Comparison of ENCODE assay signal across 24 cellular contexts in the genomic region with DNA sequence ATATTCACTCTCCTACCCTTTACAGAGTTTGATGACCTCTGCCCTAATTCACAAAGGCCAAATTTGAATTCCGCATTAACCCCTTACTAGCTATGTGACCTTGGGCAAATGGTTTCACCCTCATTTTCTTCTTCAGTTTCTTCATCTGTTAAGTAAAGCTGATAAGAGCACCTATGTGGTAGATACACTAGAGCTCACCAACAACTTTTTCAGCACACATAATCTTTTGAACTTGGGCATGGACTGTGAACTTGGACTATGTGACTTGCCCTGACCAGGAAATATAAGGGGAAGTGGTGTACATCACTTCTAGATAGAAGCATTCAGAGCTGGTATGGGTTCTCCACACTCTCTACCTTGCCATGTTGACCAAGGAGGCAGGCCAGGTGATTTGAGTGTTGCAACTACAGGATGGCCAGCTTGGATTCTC.
"Had no signal": no experiment of that assay in that cellular context is flagged by ENCODE, and none has a peak within 500 bp of the region (broad histone marks: within the 10 kb centered on the region; RNA-seq: fewer than 3 reads in every experiment).

No MANE protein-coding gene starts in this region.

- H3K36me3 Mint-ChIP-seq: mesothelial cell of epicardium, natural killer cell had no signal

- H3K27me3 Mint-ChIP-seq: activated T-helper 17 cell treated with anti-CD3 and anti-CD28 coated beads, Interleukin-2, amount 50 U/mL, for 72 hours; stimulated activated memory B cell treated with anti-CD40 and anti-IgM and Interleukin-4, amounts not matched to agents 10 μg/mL and 1 μg/mL and 100 μg/mL, for 72 hours had no signal

- ATAC-seq: activated naive CD4-positive, alpha-beta T cell treated with anti-CD3 and anti-CD28 coated beads, Interleukin-2, amount 50 U/mL, for 72 hours; activated T-helper 17 cell treated with anti-CD3 and anti-CD28 coated beads, Interleukin-2, amount 50 U/mL, for 72 hours; gastroesophageal sphincter; left lung; natural killer cell; sciatic nerve; stimulated activated memory B cell treated with anti-CD40 and anti-IgM and Interleukin-4, amounts not matched to agents 10 μg/mL and 1 μg/mL and 100 μg/mL, for 72 hours had no signal

- H3K36me3 ChIP-seq: brain microvascular endothelial cell, esophagus squamous epithelium, gastroesophageal sphincter, left lung, stomach, suprapubic skin, transverse colon, uterus, WERI-Rb-1 had no signal

- DNase-seq: activated CD4-positive, alpha-beta T cell treated with anti-CD3 and anti-CD28 coated beads for 1 hour; activated CD4-positive, alpha-beta T cell treated with anti-CD3 and anti-CD28 coated beads, Interleukin-2, amount 50 U/mL, for 1 hour; activated T-cell treated with anti-CD3 and anti-CD28 coated beads, Interleukin-2, amount 50 U/mL, for 1 hour; aorta; brain microvascular endothelial cell; central memory CD4-positive, alpha-beta T cell; esophagus squamous epithelium; head of caudate nucleus; left lung; natural killer cell; stimulated activated CD4-positive, alpha-beta T cell treated with anti-CD3 and anti-CD28 coated beads, Interleukin-15, amount 100 ng/mL, for 24 hours; stomach; T-helper 1 cell; transverse colon; uterus; WERI-Rb-1 had no signal

- H3K4me3 Mint-ChIP-seq: activated T-helper 17 cell treated with anti-CD3 and anti-CD28 coated beads, Interleukin-2, amount 50 U/mL, for 72 hours; mesothelial cell of epicardium; natural killer cell; stimulated activated memory B cell treated with anti-CD40 and anti-IgM and Interleukin-4, amounts not matched to agents 10 μg/mL and 1 μg/mL and 100 μg/mL, for 72 hours had no signal

- H3K9me3 ChIP-seq: esophagus squamous epithelium, left lung, stomach, suprapubic skin, transverse colon, uterus had no signal

- H3K27me3 ChIP-seq: brain microvascular endothelial cell, esophagus squamous epithelium, gastroesophageal sphincter, left lung, stomach, suprapubic skin, transverse colon, uterus had no signal

- H3K27ac ChIP-seq: brain microvascular endothelial cell, gastroesophageal sphincter, left lung, suprapubic skin, transverse colon, uterus, WERI-Rb-1 had no signal

- H3K4me3 ChIP-seq: esophagus squamous epithelium, gastroesophageal sphincter, left lung, smooth muscle cell, stomach, suprapubic skin, transverse colon, uterus had no signal

- H3K27ac Mint-ChIP-seq: activated naive CD4-positive, alpha-beta T cell treated with anti-CD3 and anti-CD28 coated beads, Interleukin-2, amount 50 U/mL, for 72 hours; activated T-helper 17 cell treated with anti-CD3 and anti-CD28 coated beads, Interleukin-2, amount 50 U/mL, for 72 hours; mesothelial cell of epicardium; natural killer cell had no signal
